In genomic region chr14:99731536-99732435, GRCh38 we compare ENCODE assay signal across 17 cellular contexts. TPM values are rescaled to one million over a fixed set of nuclear protein-coding genes. Genes with fewer than 3 reads are reported as not detected.
A peak's percentile ranks its signal among the peaks of the same experiment; 100 is the strongest.
DNase-seq lines count a peak whose midpoint lies in the region; ATAC-seq and TF ChIP-seq lines count a peak whose summit lies in the region.
"Had no signal": no experiment of that assay in that cellular context is flagged by ENCODE, and none has a peak within 500 bp of the region (broad histone marks: within the 10 kb centered on the region; RNA-seq: fewer than 3 reads in every experiment).

No MANE protein-coding gene starts in this region.

- H3K27me3 Mint-ChIP-seq in activated naive CD8-positive, alpha-beta T cell, result peaks cover 22% of the 10 kb centered on the region
- H3K27me3 Mint-ChIP-seq in activated naive CD8-positive, alpha-beta T cell treated with anti-CD3 and anti-CD28 coated beads for 36 hours, result peaks cover 47% of the 10 kb centered on the region
- H3K27me3 Mint-ChIP-seq in glutamatergic neuron (ENCODE audit: unreplicated experiment) (peaks cover 7% of the 10 kb centered on the region), nephron progenitor cell (ENCODE audit: low read depth, poor library complexity) (peaks cover 21% of the 10 kb centered on the region)

- no peak overlapping the region for H3K4me3 ChIP-seq in uterus
- H3K4me3 ChIP-seq: MG63, PC-9 had no signal

- H3K27ac Mint-ChIP-seq in activated naive CD8-positive, alpha-beta T cell, result no peak overlapping the region
- H3K27ac Mint-ChIP-seq in activated naive CD8-positive, alpha-beta T cell treated with anti-CD3 and anti-CD28 coated beads for 36 hours, result no peak overlapping the region
- H3K27ac Mint-ChIP-seq in glutamatergic neuron (ENCODE audit: unreplicated experiment) (no peak overlapping the region), nephron progenitor cell (peak overlapping the region; percentile 90)
- H3K27ac Mint-ChIP-seq: T-helper 1 cell treated with Interleukin-12 subunit alpha and Interleukin-12 subunit beta and Interleukin-4 antibody, amounts not matched to agents 30 μg/mL and 1 μg/mL, for 36 hours had no signal

- H3K27me3 ChIP-seq in uterus, result no peaks in the 10 kb centered on the region
- H3K27me3 ChIP-seq: MG63 had no signal

- peaks cover 0 to 7% of the 10 kb centered on the region in 2 donors for H3K4me1 ChIP-seq in uterus

- intact Hi-C loops in uterus (cut with DNase I; ENCODE audit: low total_unique reads), result loop anchor here (2.0 to 5.0 kb wide), 2 partner anchors 61 to 153 kb away; partner anchors contain the start of gene EML1

- TF ChIP-seq CTCF in glutamatergic neuron (IDR thresholded peaks at IDR 0.05; ENCODE audit: partially characterized antibody, unreplicated experiment) (no peak), nephron progenitor cell (IDR thresholded peaks at IDR 0.05) (no peak), uterus (IDR thresholded peaks at IDR 0.05) (no peak)

- no peaks in the 10 kb centered on the region for H3K9me3 Mint-ChIP-seq in activated naive CD8-positive, alpha-beta T cell (ENCODE audit: low read depth)
- no peaks in the 10 kb centered on the region for H3K9me3 Mint-ChIP-seq in activated naive CD8-positive, alpha-beta T cell treated with anti-CD3 and anti-CD28 coated beads for 36 hours
- H3K9me3 Mint-ChIP-seq in glutamatergic neuron (ENCODE audit: unreplicated experiment), result peaks cover 2% of the 10 kb centered on the region
- no peaks in the 10 kb centered on the region for H3K9me3 Mint-ChIP-seq in nephron progenitor cell
- H3K9me3 Mint-ChIP-seq: neural crest cell; T-helper 1 cell treated with Interleukin-12 subunit alpha and Interleukin-12 subunit beta and Interleukin-4 antibody, amounts not matched to agents 30 μg/mL and 1 μg/mL, for 36 hours had no signal

- DNase-seq in activated naive CD8-positive, alpha-beta T cell treated with anti-CD3 and anti-CD28 coated beads for 36 hours, result no peak
- DNase-seq in glutamatergic neuron (peak; percentile 17), nephron progenitor cell (peak; percentile 26), uterus (peak; percentile 12 to 37), globus pallidus (ENCODE audit: low spot score) (no peak)
- DNase-seq: DMS153; foreskin fibroblast; kidney glomerular epithelial cell; MG63; PC-9; stimulated activated CD4-positive, alpha-beta T cell treated with anti-CD3 and anti-CD28 coated beads, Interleukin-15, amount 100 ng/mL, for 24 hours had no signal

- H3K36me3 ChIP-seq in uterus, result no peaks in the 10 kb centered on the region
- H3K36me3 ChIP-seq: MG63 had no signal

- peak overlapping the region; percentile 46 for H3K4me3 Mint-ChIP-seq in activated naive CD8-positive, alpha-beta T cell
- H3K4me3 Mint-ChIP-seq in activated naive CD8-positive, alpha-beta T cell treated with anti-CD3 and anti-CD28 coated beads for 36 hours, result no peak overlapping the region
- H3K4me3 Mint-ChIP-seq in glutamatergic neuron (ENCODE audit: unreplicated experiment) (no peak overlapping the region), nephron progenitor cell (peak overlapping the region; percentile 11)
- H3K4me3 Mint-ChIP-seq: T-helper 1 cell treated with Interleukin-12 subunit alpha and Interleukin-12 subunit beta and Interleukin-4 antibody, amounts not matched to agents 30 μg/mL and 1 μg/mL, for 36 hours had no signal

- no peak overlapping the region for H3K27ac ChIP-seq in uterus
- H3K27ac ChIP-seq: HL-60, PC-9 had no signal

- H3K4me1 Mint-ChIP-seq in activated naive CD8-positive, alpha-beta T cell (ENCODE audit: low read depth), result no peaks in the 10 kb centered on the region
- no peaks in the 10 kb centered on the region for H3K4me1 Mint-ChIP-seq in activated naive CD8-positive, alpha-beta T cell treated with anti-CD3 and anti-CD28 coated beads for 36 hours
- H3K4me1 Mint-ChIP-seq in glutamatergic neuron (ENCODE audit: low read depth, unreplicated experiment), result no peaks in the 10 kb centered on the region
- H3K4me1 Mint-ChIP-seq in nephron progenitor cell, result peaks cover 33% of the 10 kb centered on the region

- H3K36me3 Mint-ChIP-seq in activated naive CD8-positive, alpha-beta T cell, result no peaks in the 10 kb centered on the region
- H3K36me3 Mint-ChIP-seq in activated naive CD8-positive, alpha-beta T cell treated with anti-CD3 and anti-CD28 coated beads for 36 hours, result no peaks in the 10 kb centered on the region
- H3K36me3 Mint-ChIP-seq in glutamatergic neuron (ENCODE audit: unreplicated experiment) (no peaks in the 10 kb centered on the region), nephron progenitor cell (ENCODE audit: low read depth) (no peaks in the 10 kb centered on the region)

- TF ChIP-seq POLR2A in uterus (IDR thresholded peaks at IDR 0.05), result no peak

- no peaks in the 10 kb centered on the region for H3K9me3 ChIP-seq in uterus
- H3K9me3 ChIP-seq: MG63 had no signal

- no peak for ATAC-seq in HG03565 (IDR thresholded peaks at IDR 0.05; ENCODE audit: unreplicated experiment)
- ATAC-seq in GM18517 (IDR thresholded peaks at IDR 0.05; ENCODE audit: unreplicated experiment), result no peak

RNA-seq across cellular contexts. Expression of gene CYP46A1, which starts 47.7 kb away (rescaled TPM):
- under 1 TPM; 0.16 to 0.18 TPM for total RNA-seq in activated naive CD8-positive, alpha-beta T cell treated with anti-CD3 and anti-CD28 coated beads for 36 hours
- total RNA-seq in glutamatergic neuron (ENCODE audit: unreplicated experiment), result 2.1 TPM
- 1 to 10 TPM in 2 of 4 donors, under 1 TPM in 2; 0.26 to 6.4 (median 1.7) TPM for total RNA-seq in uterus
- total RNA-seq: PC-9 had no signal

Comparison
In these comparisons a context has a peak if more than half of its experiments do, and no peak if none do; other contexts are left out.
1. H3K4me3 Mint-ChIP-seq: peak in activated naive CD8-positive, alpha-beta T cell (single experiment) and nephron progenitor cell (single experiment); none in activated naive CD8-positive, alpha-beta T cell treated with anti-CD3 and anti-CD28 coated beads for 36 hours (single experiment) and glutamatergic neuron (single experiment).
2. DNase-seq: peak in glutamatergic neuron (single experiment), nephron progenitor cell (single experiment) and uterus (2 of 2); none in activated naive CD8-positive, alpha-beta T cell treated with anti-CD3 and anti-CD28 coated beads for 36 hours (single experiment) and globus pallidus (single experiment).